Comparison of ENCODE assay signal across 22 cellular contexts in the genomic region with DNA sequence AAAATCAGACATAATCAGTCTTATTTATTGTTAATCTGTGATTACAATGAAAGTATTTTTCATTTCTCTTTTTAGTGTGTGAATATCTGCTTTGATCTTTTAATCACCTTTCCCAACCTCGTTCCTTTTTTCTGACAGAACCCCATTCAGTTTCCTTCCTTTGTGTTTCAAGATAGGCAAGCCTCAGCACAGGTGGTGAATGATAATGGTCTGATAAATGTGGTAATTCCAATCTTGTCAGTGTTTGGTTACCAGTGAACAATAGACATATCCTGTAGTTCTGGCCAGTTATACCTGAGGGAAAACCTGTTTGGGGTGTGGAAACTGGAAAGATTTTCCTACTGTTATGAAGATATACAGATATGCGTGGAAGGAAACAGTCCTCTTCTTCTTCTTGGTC.
"Had no signal": no experiment of that assay in that cellular context is flagged by ENCODE, and none has a peak within 500 bp of the region (broad histone marks: within the 10 kb centered on the region; RNA-seq: fewer than 3 reads in every experiment).

No MANE protein-coding gene starts in this region.

- H3K4me1 ChIP-seq: ascending aorta, breast epithelium, heart right ventricle, neural progenitor cell, upper lobe of right lung had no signal

- H2AFZ ChIP-seq: neural progenitor cell had no signal

- FAIRE-seq: endothelial cell of umbilical vein had no signal

- H3K4me2 ChIP-seq: neural progenitor cell had no signal

- H3K9ac ChIP-seq: neural progenitor cell had no signal

- H3K27ac ChIP-seq: ascending aorta, breast epithelium, esophagus squamous epithelium, heart right ventricle, left ventricle myocardium inferior, neural progenitor cell, upper lobe of right lung had no signal

- H3K9me3 ChIP-seq: esophagus squamous epithelium, upper lobe of right lung had no signal

- H3K27me3 ChIP-seq: ascending aorta, breast epithelium, esophagus squamous epithelium, heart right ventricle, neural progenitor cell, upper lobe of right lung had no signal

- DNase-seq: activated CD4-positive, alpha-beta memory T cell treated with anti-CD3 and anti-CD28 coated beads, Interleukin-2, amount 10 ng/mL, durations not matched to agents 7 days and 5 days; activated CD4-positive, alpha-beta T cell treated with anti-CD3 and anti-CD28 coated beads for 48 hours; activated CD4-positive, CD25-positive, alpha-beta regulatory T cell; activated CD8-positive, alpha-beta memory T cell treated with anti-CD3 and anti-CD28 coated beads, Interleukin-2, amount 10 ng/mL, durations not matched to agents 7 days and 5 days; activated naive CD4-positive, alpha-beta T cell treated with Interleukin-2 at 50 U/mL for 16 hours; activated T-cell treated with anti-CD3 and anti-CD28 coated beads, Interleukin-2, amount 50 U/mL, for 24 hours; cerebellar nuclear complex; cortex of kidney; effector CD4-positive, alpha-beta T cell; esophagus squamous epithelium; heart right ventricle; immature natural killer cell; kidney glomerular epithelial cell; left ventricle myocardium inferior; mesenchymal stem cell; naive thymus-derived CD4-positive, alpha-beta T cell; stimulated activated naive B cell treated with anti-CD40 and anti-IgM and Interleukin-4, amounts not matched to agents 10 μg/mL and 1 μg/mL and 100 μg/mL, for 72 hours; upper lobe of right lung had no signal

- ATAC-seq: activated CD8-positive, alpha-beta memory T cell treated with anti-CD3 and anti-CD28 coated beads, Interleukin-2, amount 10 ng/mL, durations not matched to agents 7 days and 5 days; heart right ventricle; naive thymus-derived CD4-positive, alpha-beta T cell; stimulated activated naive B cell treated with anti-CD40 and anti-IgM and Interleukin-4, amounts not matched to agents 10 μg/mL and 1 μg/mL and 100 μg/mL, for 72 hours; upper lobe of right lung had no signal

- H3K4me3 ChIP-seq: ascending aorta, breast epithelium, esophagus squamous epithelium, heart right ventricle, left ventricle myocardium inferior, neural progenitor cell, upper lobe of right lung had no signal
